In genomic region chrX:21723097-21723496, GRCh38 we compare ENCODE assay signal across 19 cellular contexts. TPM values are rescaled to one million over a fixed set of nuclear protein-coding genes. Genes with fewer than 3 reads are reported as not detected.
DNase-seq lines count a peak whose midpoint lies in the region; ATAC-seq and TF ChIP-seq lines count a peak whose summit lies in the region.
"Had no signal": no experiment of that assay in that cellular context is flagged by ENCODE, and none has a peak within 500 bp of the region (broad histone marks: within the 10 kb centered on the region; RNA-seq: fewer than 3 reads in every experiment).

No MANE protein-coding gene starts in this region.

- dilution Hi-C loops in IMR-90 (cut with HindIII; ENCODE audit: low sequenced_read_pairs, unreplicated experiment), result no loop called here

- CTCF ChIA-PET in SK-N-SH (lab: Yijun Ruan, JAX) (interaction anchor here (0.6 to 1.5 kb wide), 4 partner anchors 23 to 1196 kb away, joined by 3 to 7 read pairs (median 4); no protein-coding TSS in a partner anchor), IMR-90 (lab: Yijun Ruan, JAX) (no interaction called here)
- CTCF ChIA-PET in activated CD8-positive, alpha-beta T cell treated with anti-CD3 and anti-CD28 coated beads, Interleukin-2, amount 10 ng/mL, durations not matched to agents 7 days and 5 days (lab: Charles Lee), result interaction anchor here (2.3 kb wide), 1 partner anchor 243 kb away, joined by 6 read pairs; no protein-coding TSS in a partner anchor

- no peak overlapping the region for H3K27ac ChIP-seq in SK-N-SH (ENCODE audit: low read depth in 2 of 2, low read length in 1 of 2)
- H3K27ac ChIP-seq in IMR-90 (ENCODE audit: insufficient read depth, low read length), result no peak overlapping the region
- H3K27ac ChIP-seq in mesenchymal stem cell (ENCODE audit: low read length, poor library complexity, severe bottlenecking), result no peak overlapping the region
- H3K27ac ChIP-seq: colonic mucosa, HL-60, prostate gland had no signal

- H3K27me3 ChIP-seq in SK-N-SH (ENCODE audit: insufficient read depth), result no peaks in the 10 kb centered on the region; the same call in 1 of the 2 replicates
- no peaks in the 10 kb centered on the region; the same call in 1 of the 2 replicates for H3K27me3 ChIP-seq in IMR-90 (ENCODE audit: control insufficient read depth, insufficient read depth, low read length)
- peaks cover 9 to 22% of the 10 kb centered on the region in 2 experiments for H3K27me3 ChIP-seq in mesenchymal stem cell (ENCODE audit: control insufficient read depth in 1 of 2, insufficient read depth in 1 of 2, low read length in 2 of 2)
- H3K27me3 ChIP-seq: colonic mucosa had no signal

- no peaks in the 10 kb centered on the region for H3K4me1 Mint-ChIP-seq in activated CD8-positive, alpha-beta T cell treated with anti-CD3 and anti-CD28 coated beads, Interleukin-2, amount 10 ng/mL, durations not matched to agents 7 days and 5 days (ENCODE audit: low read depth)

- H2BK20ac ChIP-seq in IMR-90 (ENCODE audit: low read depth, low read length), result no peak overlapping the region

- H3K79me1 ChIP-seq in IMR-90 (ENCODE audit: low read depth in 1 of 2, low read length in 2 of 2), result no peaks in the 10 kb centered on the region
- H3K79me1 ChIP-seq in mesenchymal stem cell (replicated peaks; ENCODE audit: low read length, poor library complexity, severe bottlenecking), result no peaks in the 10 kb centered on the region

- no peak overlapping the region for H4K8ac ChIP-seq in IMR-90 (ENCODE audit: low read depth in 2 of 2, low read length in 2 of 2)
- H4K8ac ChIP-seq in mesenchymal stem cell (ENCODE audit: low read length), result no peak overlapping the region

- H3K4me2 ChIP-seq in SK-N-SH (no peak overlapping the region), IMR-90 (ENCODE audit: low read depth, low read length) (no peak overlapping the region), mesenchymal stem cell (ENCODE audit: low read length, poor library complexity, severe bottlenecking) (no peak overlapping the region)

- H3K36me3 ChIP-seq in SK-N-SH (replicated peaks in 1 of 2; ENCODE audit: control insufficient read depth in 1 of 2, insufficient read depth in 2 of 2, low read length in 1 of 2) (no peaks in the 10 kb centered on the region), IMR-90 (ENCODE audit: control insufficient read depth, insufficient read depth, low read length) (no peaks in the 10 kb centered on the region), mesenchymal stem cell (ENCODE audit: control insufficient read depth in 1 of 2, insufficient read depth in 2 of 2, low read depth in 1 of 2, low read length in 2 of 2) (no peaks in the 10 kb centered on the region)
- H3K36me3 ChIP-seq: colonic mucosa, prostate gland had no signal

- no peaks in the 10 kb centered on the region for H3K79me2 ChIP-seq in SK-N-SH (ENCODE audit: insufficient read depth)

- no peak for TF ChIP-seq EP300 in SK-N-SH (IDR thresholded peaks at IDR 0.05; ENCODE audit: borderline replicate concordance in 1 of 2, low read depth in 1 of 2, low read length in 1 of 2)

- H2BK5ac ChIP-seq in IMR-90 (ENCODE audit: low read depth, low read length, poor library complexity, severe bottlenecking) (no peak overlapping the region), mesenchymal stem cell (ENCODE audit: low read depth, low read length, poor library complexity, severe bottlenecking) (no peak overlapping the region)

- no peak overlapping the region for H2AK9ac ChIP-seq in IMR-90 (replicated peaks; ENCODE audit: low read depth, low read length, poor library complexity)

- H3K9me3 ChIP-seq in SK-N-SH (no peaks in the 10 kb centered on the region), IMR-90 (ENCODE audit: control insufficient read depth, insufficient read depth, low read length) (no peaks in the 10 kb centered on the region), mesenchymal stem cell (ENCODE audit: control insufficient read depth, low read length) (no peaks in the 10 kb centered on the region)
- H3K9me3 ChIP-seq: colonic mucosa, prostate gland had no signal

- no peak overlapping the region for H2BK120ac ChIP-seq in IMR-90 (ENCODE audit: low read depth, low read length)
- H2BK120ac ChIP-seq in mesenchymal stem cell (ENCODE audit: low read depth, low read length), result no peak overlapping the region

- H3K4me3 ChIP-seq in SK-N-SH (ENCODE audit: low read depth in 2 of 2, low read length in 1 of 2), result no peak overlapping the region
- H3K4me3 ChIP-seq in IMR-90 (ENCODE audit: insufficient read depth, low read depth, low read length), result no peak overlapping the region
- H3K4me3 ChIP-seq in mesenchymal stem cell (ENCODE audit: insufficient read depth in 1 of 2, low read depth in 1 of 2, low read length in 2 of 2), result no peak overlapping the region
- H3K4me3 ChIP-seq: colonic mucosa, prostate gland had no signal

- H3K36me3 Mint-ChIP-seq in activated CD8-positive, alpha-beta T cell treated with anti-CD3 and anti-CD28 coated beads, Interleukin-2, amount 10 ng/mL, durations not matched to agents 7 days and 5 days (ENCODE audit: low read depth), result no peaks in the 10 kb centered on the region

- no peak overlapping the region for H3K23ac ChIP-seq in IMR-90 (ENCODE audit: low read depth, low read length)
- no peak overlapping the region for H3K23ac ChIP-seq in mesenchymal stem cell (ENCODE audit: low read length in 2 of 2)

- H3K4me1 ChIP-seq in SK-N-SH (ENCODE audit: control insufficient read depth in 1 of 2, insufficient read depth in 2 of 2, low read depth in 1 of 2, low read length in 1 of 2) (peaks cover 0 to 4% of the 10 kb centered on the region in 2 experiments; a peak in 1 of 4 replicates), IMR-90 (ENCODE audit: control insufficient read depth, insufficient read depth, low read length) (no peaks in the 10 kb centered on the region), mesenchymal stem cell (ENCODE audit: control insufficient read depth, insufficient read depth, low read depth, low read length) (no peaks in the 10 kb centered on the region)
- H3K4me1 ChIP-seq: colonic mucosa, prostate gland had no signal

- ATAC-seq in SK-N-SH treated with all-trans-retinoic acid at 6 μM for 48 hours (no peak), IMR-90 (ENCODE audit: low read depth) (peak; percentile 54; the same call in 1 of the 2 replicates), GM18517 (IDR thresholded peaks at IDR 0.05; ENCODE audit: unreplicated experiment) (no peak)
- no peak for ATAC-seq in activated CD8-positive, alpha-beta T cell treated with anti-CD3 and anti-CD28 coated beads, Interleukin-2, amount 10 ng/mL, durations not matched to agents 7 days and 5 days
- ATAC-seq: activated T-cell treated with anti-CD3 and anti-CD28 coated beads, Interleukin-2, amount 50 U/mL, for 4 hours had no signal

- H3K4ac ChIP-seq in IMR-90 (ENCODE audit: low read depth, low read length) (no peak overlapping the region), mesenchymal stem cell (ENCODE audit: low read depth in 1 of 2, low read length in 2 of 2) (no peak overlapping the region)

- H3F3A ChIP-seq in SK-N-SH (replicated peaks; ENCODE audit: insufficient read depth), result no peaks in the 10 kb centered on the region

- H3K9me3 Mint-ChIP-seq in activated CD8-positive, alpha-beta T cell treated with anti-CD3 and anti-CD28 coated beads, Interleukin-2, amount 10 ng/mL, durations not matched to agents 7 days and 5 days (ENCODE audit: insufficient read depth), result no peaks in the 10 kb centered on the region
- H3K9me3 Mint-ChIP-seq: activated T-cell treated with anti-CD3 and anti-CD28 coated beads, Interleukin-2, amount 50 U/mL, for 4 hours; T-helper 1 cell treated with Interleukin-12 subunit alpha and Interleukin-12 subunit beta and Interleukin-4 antibody, amounts not matched to agents 30 μg/mL and 1 μg/mL, for 36 hours had no signal

- H2AK5ac ChIP-seq in IMR-90 (ENCODE audit: low read depth, low read length) (no peak overlapping the region), mesenchymal stem cell (ENCODE audit: low read length, severe bottlenecking) (no peak overlapping the region)

- no peak overlapping the region for H3K14ac ChIP-seq in IMR-90 (replicated peaks; ENCODE audit: low read depth, low read length)
- no peak overlapping the region for H3K14ac ChIP-seq in mesenchymal stem cell (ENCODE audit: low read length in 2 of 2)

- no peak overlapping the region for H3K4me3 Mint-ChIP-seq in activated CD8-positive, alpha-beta T cell treated with anti-CD3 and anti-CD28 coated beads, Interleukin-2, amount 10 ng/mL, durations not matched to agents 7 days and 5 days
- H3K4me3 Mint-ChIP-seq: activated T-cell treated with anti-CD3 and anti-CD28 coated beads, Interleukin-2, amount 50 U/mL, for 4 hours; T-helper 1 cell treated with Interleukin-12 subunit alpha and Interleukin-12 subunit beta and Interleukin-4 antibody, amounts not matched to agents 30 μg/mL and 1 μg/mL, for 36 hours had no signal

- intact Hi-C loops in IMR-90 (cut with micrococcal nuclease), result no loop called here

- no peaks in the 10 kb centered on the region for H4K20me1 ChIP-seq in SK-N-SH (ENCODE audit: insufficient read depth)
- H4K20me1 ChIP-seq in IMR-90 (ENCODE audit: insufficient read depth, low read length), result no peaks in the 10 kb centered on the region

- H3K9ac ChIP-seq in SK-N-SH (no peak overlapping the region), IMR-90 (ENCODE audit: low read depth, low read length) (no peak overlapping the region), mesenchymal stem cell (ENCODE audit: low read length) (no peak overlapping the region)

- H3K9me1 ChIP-seq in IMR-90 (ENCODE audit: insufficient read depth, low read length), result no peaks in the 10 kb centered on the region

- no peak overlapping the region for H4K5ac ChIP-seq in IMR-90 (ENCODE audit: low read depth, low read length)

- H3K27ac Mint-ChIP-seq in activated CD8-positive, alpha-beta T cell treated with anti-CD3 and anti-CD28 coated beads, Interleukin-2, amount 10 ng/mL, durations not matched to agents 7 days and 5 days, result no peak overlapping the region
- H3K27ac Mint-ChIP-seq: T-helper 1 cell treated with Interleukin-12 subunit alpha and Interleukin-12 subunit beta and Interleukin-4 antibody, amounts not matched to agents 30 μg/mL and 1 μg/mL, for 36 hours had no signal

- H3K9me2 ChIP-seq in SK-N-SH, result no peaks in the 10 kb centered on the region

- no peak overlapping the region for H2BK12ac ChIP-seq in mesenchymal stem cell (ENCODE audit: low read length in 2 of 2)

- TF ChIP-seq RAD21 in SK-N-SH (IDR thresholded peaks at IDR 0.05; ENCODE audit: low read length) (no peak), IMR-90 (IDR thresholded peaks at IDR 0.05; ENCODE audit: low read length) (no peak)

- no peak for TF ChIP-seq POLR2A in IMR-90 (IDR thresholded peaks at IDR 0.05; ENCODE audit: low read depth, low read length)

- POLR2A ChIA-PET in SK-N-SH (lab: Yijun Ruan, JAX), result no interaction called here
- POLR2A ChIA-PET in IMR-90 (lab: Charles Lee; ENCODE audit: unreplicated experiment), result no interaction called here
- POLR2A ChIA-PET in activated CD8-positive, alpha-beta T cell treated with anti-CD3 and anti-CD28 coated beads, Interleukin-2, amount 10 ng/mL, durations not matched to agents 7 days and 5 days (lab: Charles Lee), result no interaction called here

- DNase-seq in SK-N-SH, result no peak
- DNase-seq in IMR-90, result peak; percentile 14
- peak; percentile 20 for DNase-seq in activated CD8-positive, alpha-beta T cell treated with anti-CD3 and anti-CD28 coated beads, Interleukin-2, amount 10 ng/mL, durations not matched to agents 7 days and 5 days
- peak; percentile 2 for DNase-seq in mesenchymal stem cell
- DNase-seq in NCI-H774 (lab: John Stamatoyannopoulos, UW), result no peak
- no peak for DNase-seq in activated effector memory CD4-positive, alpha-beta T cell treated with Interleukin-2 at 50 U/mL for 16 hours
- DNase-seq: activated T-cell treated with anti-CD3 and anti-CD28 coated beads, Interleukin-2, amount 50 U/mL, for 4 hours; aorta; colonic mucosa; erythroblast; hippocampal formation; left cardiac atrium; NCI-H2107; substantia nigra had no signal

- H2BK15ac ChIP-seq in IMR-90 (ENCODE audit: low read depth, low read length) (no peak overlapping the region), mesenchymal stem cell (ENCODE audit: low read depth, poor library complexity, severe bottlenecking) (no peak overlapping the region)

- in situ Hi-C loops in IMR-90 (cut with MboI; ENCODE audit: low sequenced_read_pairs), result no loop called here

- TF ChIP-seq CTCF in SK-N-SH (IDR thresholded peaks at IDR 0.05) (no peak), IMR-90 (conservative IDR thresholded peaks at IDR 0.05; ENCODE audit: low read depth, low read length) (no peak)

- H3K27me3 Mint-ChIP-seq in activated CD8-positive, alpha-beta T cell treated with anti-CD3 and anti-CD28 coated beads, Interleukin-2, amount 10 ng/mL, durations not matched to agents 7 days and 5 days (ENCODE audit: low read depth), result no peaks in the 10 kb centered on the region

- H4K91ac ChIP-seq in IMR-90 (ENCODE audit: insufficient read depth, low read depth, low read length) (no peak overlapping the region), mesenchymal stem cell (ENCODE audit: low read length) (no peak overlapping the region)

- no peak overlapping the region for H3K56ac ChIP-seq in IMR-90 (ENCODE audit: extremely low read depth, insufficient read depth, low read length)

- BruUV-seq in IMR-90 (replicated peaks; lab: Mats Ljungman, UMichigan), result no TSS peak

- H3K18ac ChIP-seq in IMR-90 (ENCODE audit: low read depth, low read length), result no peak overlapping the region
- H3K18ac ChIP-seq in mesenchymal stem cell (ENCODE audit: low read depth in 1 of 2, low read length in 2 of 2), result no peak overlapping the region

- H2AFZ ChIP-seq in SK-N-SH (ENCODE audit: low read depth), result no peak overlapping the region
- no peak overlapping the region for H2AFZ ChIP-seq in IMR-90 (replicated peaks; ENCODE audit: low read length, poor library complexity)
- no peak overlapping the region for H2AFZ ChIP-seq in mesenchymal stem cell (ENCODE audit: low read depth, low read length)

RNA-seq across cellular contexts. Expression of gene SMPX, which starts 34.8 kb away (rescaled TPM):
- not detected in 2 replicates for polyA plus RNA-seq in SK-N-SH (2012; rRNA removed)
- polyA plus RNA-seq in SK-N-SH (2012; cell fraction: cytosol; rRNA removed), result not detected in 2 replicates
- polyA plus RNA-seq in SK-N-SH (2012; cell fraction: nucleus; rRNA removed), result not detected in 2 replicates
- total RNA-seq in IMR-90 (2012; rRNA removed), result not detected in 2 replicates
- not detected in 2 replicates for polyA plus RNA-seq in IMR-90 (2012; rRNA removed)
- polyA plus RNA-seq in IMR-90 (2012; cell fraction: cytosol; rRNA removed), result not detected in 2 replicates
- not detected in 2 replicates for polyA plus RNA-seq in IMR-90 (2012; cell fraction: nucleus; rRNA removed; ENCODE audit: low replicate concordance)
- total RNA-seq in activated CD8-positive, alpha-beta T cell treated with anti-CD3 and anti-CD28 coated beads, Interleukin-2, amount 10 ng/mL, durations not matched to agents 7 days and 5 days, result not detected
- polyA plus RNA-seq in mesenchymal stem cell (2013, experiment 1 of 2), result not detected
- not detected for polyA plus RNA-seq in mesenchymal stem cell (2013, experiment 2 of 2)
- total RNA-seq: activated T-cell treated with anti-CD3 and anti-CD28 coated beads, Interleukin-2, amount 50 U/mL, for 4 hours had no signal

Comparison
In these comparisons a context has a peak if more than half of its experiments do, and no peak if none do; other contexts are left out.
1. DNase-seq: peak in IMR-90 (single experiment), activated CD8-positive, alpha-beta T cell treated with anti-CD3 and anti-CD28 coated beads, Interleukin-2, amount 10 ng/mL, durations not matched to agents 7 days and 5 days (single experiment) and mesenchymal stem cell (single experiment); none in SK-N-SH (single experiment), NCI-H774 (single experiment) and activated effector memory CD4-positive, alpha-beta T cell treated with Interleukin-2 at 50 U/mL for 16 hours (single experiment).